ENCODE assay signal across 8 cellular contexts in the genomic region with DNA sequence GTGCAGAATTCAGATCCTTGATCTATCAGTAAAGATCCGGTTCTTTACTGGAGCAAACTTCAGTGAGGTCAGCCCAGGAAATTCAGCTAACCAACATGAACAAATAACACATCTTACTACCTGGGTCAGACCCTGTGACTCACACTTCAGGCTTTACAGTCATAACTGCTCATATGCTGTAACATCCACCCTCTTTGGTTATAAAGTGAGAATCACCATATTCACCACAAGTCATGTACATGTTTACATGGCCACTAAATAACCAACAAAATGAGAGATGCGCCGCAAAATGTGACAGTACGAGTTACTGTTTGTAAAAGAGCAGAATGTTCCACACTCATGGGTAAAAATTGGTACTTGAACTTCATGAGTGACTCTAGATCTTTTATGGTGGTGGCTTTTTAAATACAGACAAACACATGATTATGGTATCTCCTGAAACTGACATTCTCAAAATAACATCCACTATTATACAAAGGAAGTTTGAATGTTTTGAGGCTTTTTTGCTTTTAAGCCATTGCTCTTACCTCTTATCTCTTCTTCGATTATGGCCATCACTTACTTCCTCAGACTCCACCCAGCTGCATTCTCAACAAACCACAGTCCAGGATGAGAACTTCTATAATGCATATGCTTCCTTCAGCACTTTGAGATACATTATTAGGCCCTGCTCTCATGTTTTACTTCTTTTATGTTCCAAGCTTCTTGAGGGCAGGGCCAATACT.
DNase-seq lines count a peak whose midpoint lies in the region; ATAC-seq, FAIRE-seq and TF ChIP-seq lines count a peak whose summit lies in the region.

No MANE protein-coding gene starts in this region.

- no peaks in the 10 kb centered on the region for H3K27me3 Mint-ChIP-seq in activated naive CD8-positive, alpha-beta T cell treated with anti-CD3 and anti-CD28 coated beads, Interleukin-2, amount 50 U/mL, for 24 hours

- intact Hi-C loops in thyroid gland (cut with DNase I): no loop called here

- H3K9me3 Mint-ChIP-seq in activated naive CD8-positive, alpha-beta T cell treated with anti-CD3 and anti-CD28 coated beads, Interleukin-2, amount 50 U/mL, for 24 hours: no peaks in the 10 kb centered on the region

- in situ Hi-C loops in KBM-7 (cut with MboI; ENCODE audit: low pct_unique_long_range_greater_than_20kb, low sequenced_read_pairs): no loop called here

- peak; percentile 26 for DNase-seq in KBM-7
- peak; percentile 20 for DNase-seq in activated naive CD8-positive, alpha-beta T cell treated with anti-CD3 and anti-CD28 coated beads, Interleukin-2, amount 50 U/mL, for 24 hours
- peak; percentile 69 for DNase-seq in small intestine
- no peak for DNase-seq in NCI-H510A (lab: John Stamatoyannopoulos, UW)
- no peak for DNase-seq in NCI-H146 treated with DMSO at 0.1 percent for 48 hours (lab: John Stamatoyannopoulos, UW; ENCODE audit: unreplicated experiment)
- DNase-seq in thyroid gland: no peak
- DNase-seq in caudate nucleus (lab: John Stamatoyannopoulos, UW): no peak

- H3K27ac ChIP-seq in small intestine (ENCODE audit: low read depth in 1 of 2, low read length in 1 of 2) (peak overlapping the region; percentile 9 to 11), thyroid gland (no peak overlapping the region), caudate nucleus (ENCODE audit: low read depth, low read length) (no peak overlapping the region)

- peak overlapping the region; percentile 26 for H3K27ac Mint-ChIP-seq in activated naive CD8-positive, alpha-beta T cell treated with anti-CD3 and anti-CD28 coated beads, Interleukin-2, amount 50 U/mL, for 24 hours

- H3K4me1 Mint-ChIP-seq in activated naive CD8-positive, alpha-beta T cell treated with anti-CD3 and anti-CD28 coated beads, Interleukin-2, amount 50 U/mL, for 24 hours: peaks cover 40% of the 10 kb centered on the region

- H3K4me3 Mint-ChIP-seq in activated naive CD8-positive, alpha-beta T cell treated with anti-CD3 and anti-CD28 coated beads, Interleukin-2, amount 50 U/mL, for 24 hours: peak overlapping the region; percentile 3

- H3K9me3 ChIP-seq in small intestine (ENCODE audit: control insufficient read depth, low read depth) (no peaks in the 10 kb centered on the region), thyroid gland (no peaks in the 10 kb centered on the region)

- H3K4me3 ChIP-seq in small intestine (ENCODE audit: low read depth in 1 of 2, low read length in 2 of 2): no peak overlapping the region
- no peak overlapping the region for H3K4me3 ChIP-seq in thyroid gland (replicated peaks in 1 of 3)

- no peaks in the 10 kb centered on the region for H3K27me3 ChIP-seq in small intestine (ENCODE audit: control insufficient read depth in 2 of 2, insufficient read depth in 2 of 2, low read length in 2 of 2)
- no peaks in the 10 kb centered on the region for H3K27me3 ChIP-seq in thyroid gland

- peaks cover 0 to 7% of the 10 kb centered on the region in 2 donors for H3K4me1 ChIP-seq in small intestine (ENCODE audit: control insufficient read depth in 2 of 2, insufficient read depth in 1 of 2, low read depth in 1 of 2, low read length in 1 of 2)
- H3K4me1 ChIP-seq in thyroid gland: peaks cover 1% of the 10 kb centered on the region in 2 donors

- no peak for TF ChIP-seq POLR2A in thyroid gland (IDR thresholded peaks at IDR 0.05)

- no peak for FAIRE-seq in small intestine (lab: Jason Lieb, UNC)

- TF ChIP-seq CTCF in thyroid gland (IDR thresholded peaks at IDR 0.05): no peak

- peak; percentile 77 for ATAC-seq in GM19023 (IDR thresholded peaks at IDR 0.05; ENCODE audit: unreplicated experiment)
- ATAC-seq in activated naive CD8-positive, alpha-beta T cell treated with anti-CD3 and anti-CD28 coated beads, Interleukin-2, amount 50 U/mL, for 24 hours: peak; percentile 97

- H3K36me3 ChIP-seq in small intestine (ENCODE audit: control insufficient read depth in 2 of 2, insufficient read depth in 2 of 2, low read length in 2 of 2) (no peaks in the 10 kb centered on the region), thyroid gland (no peaks in the 10 kb centered on the region)

- no peaks in the 10 kb centered on the region for H3K36me3 Mint-ChIP-seq in activated naive CD8-positive, alpha-beta T cell treated with anti-CD3 and anti-CD28 coated beads, Interleukin-2, amount 50 U/mL, for 24 hours (ENCODE audit: low read depth)

- 60 to 72% (median 67%) methylated on average over 5 of the region's 5 CpGs for WGBS in small intestine, 3 donors
- 92 to 93% methylated on average over 5 of the region's 5 CpGs for WGBS in thyroid gland, 2 donors

Comparison
In these comparisons a context has a peak if more than half of its experiments do, and no peak if none do; other contexts are left out.
1. DNase-seq: peak in KBM-7 (single experiment), activated naive CD8-positive, alpha-beta T cell treated with anti-CD3 and anti-CD28 coated beads, Interleukin-2, amount 50 U/mL, for 24 hours (single experiment) and small intestine (single experiment); none in NCI-H510A (single experiment), NCI-H146 treated with DMSO at 0.1 percent for 48 hours (single experiment), thyroid gland (0 of 2) and caudate nucleus (0 of 61).
2. H3K27ac ChIP-seq: peak in small intestine (2 of 2); none in thyroid gland (0 of 3) and caudate nucleus (single experiment).